Comparison of ENCODE assay signal across 18 cellular contexts in the genomic region with DNA sequence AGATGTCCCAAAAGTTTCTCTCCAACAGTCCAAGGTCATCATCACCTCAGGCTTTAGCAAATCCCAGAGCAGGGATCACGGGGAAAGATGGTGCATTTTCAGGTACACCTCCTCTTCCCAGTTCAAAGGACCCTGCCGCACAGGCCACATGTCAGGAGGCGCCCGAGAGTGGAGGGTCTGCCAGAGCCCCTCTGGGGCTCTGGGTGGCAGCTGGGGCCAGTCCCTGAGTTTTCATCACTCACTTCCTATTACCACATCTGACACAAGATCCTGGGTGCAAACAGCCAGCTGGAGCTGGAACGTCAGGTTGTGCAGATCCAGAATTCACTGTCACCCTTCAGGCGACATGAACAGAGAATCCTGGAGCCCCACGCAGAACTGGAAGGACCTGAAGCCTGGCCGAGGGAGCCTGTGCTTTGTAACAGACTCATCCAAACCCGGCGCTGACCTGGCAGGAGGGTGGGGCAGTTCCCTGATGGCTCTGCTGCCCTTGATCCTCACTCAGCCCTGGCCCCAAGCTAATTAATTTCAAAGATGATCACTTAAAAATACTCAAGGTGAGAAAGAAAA. TPM values are rescaled to one million over a fixed set of nuclear protein-coding genes. Genes with fewer than 3 reads are reported as not detected.
"Had no signal": no experiment of that assay in that cellular context is flagged by ENCODE, and none has a peak within 500 bp of the region (broad histone marks: within the 10 kb centered on the region; RNA-seq: fewer than 3 reads in every experiment).

No MANE protein-coding gene starts in this region.

- H3K9me3 ChIP-seq: esophagus squamous epithelium, mucosa of descending colon, psoas muscle, upper lobe of left lung had no signal

- H3K27ac Mint-ChIP-seq: activated CD8-positive, alpha-beta T cell treated with anti-CD3 and anti-CD28 coated beads, Interleukin-2, amount 10 ng/mL, durations not matched to agents 7 days and 5 days; dendritic cell treated with granulocyte-macrophage colony-stimulating factor and Interleukin-4, amounts not matched to agents 40 ng/mL and 50 ng/mL, for 4 days; nephron had no signal

- H3K27me3 Mint-ChIP-seq: central memory CD8-positive, alpha-beta T cell; dendritic cell treated with granulocyte-macrophage colony-stimulating factor and Interleukin-4, amounts not matched to agents 40 ng/mL and 50 ng/mL, for 4 days had no signal

- H3K4me3 Mint-ChIP-seq: activated CD8-positive, alpha-beta T cell treated with anti-CD3 and anti-CD28 coated beads, Interleukin-2, amount 10 ng/mL, durations not matched to agents 7 days and 5 days; central memory CD8-positive, alpha-beta T cell; dendritic cell treated with granulocyte-macrophage colony-stimulating factor and Interleukin-4, amounts not matched to agents 40 ng/mL and 50 ng/mL, for 4 days; nephron had no signal

- H3K9me3 Mint-ChIP-seq: central memory CD8-positive, alpha-beta T cell; dendritic cell treated with granulocyte-macrophage colony-stimulating factor and Interleukin-4, amounts not matched to agents 40 ng/mL and 50 ng/mL, for 4 days; nephron had no signal

- DNase-seq: activated CD4-positive, alpha-beta T cell treated with anti-CD3 and anti-CD28 coated beads for 1 hour; activated CD8-positive, alpha-beta memory T cell treated with anti-CD3 and anti-CD28 coated beads, Interleukin-2, amount 50 U/mL, for 48 hours; activated CD8-positive, alpha-beta T cell treated with anti-CD3 and anti-CD28 coated beads, Interleukin-2, amount 10 ng/mL, durations not matched to agents 7 days and 5 days; activated naive CD4-positive, alpha-beta T cell treated with Interleukin-2 at 50 U/mL for 16 hours; esophagus squamous epithelium; foreskin fibroblast; glutamatergic neuron; psoas muscle; stimulated activated CD4-positive, alpha-beta T cell treated with anti-CD3 and anti-CD28 coated beads, Interleukin-2, amount 100 ng/mL, for 24 hours; stimulated activated naive CD4-positive, alpha-beta T cell; SW 1271; upper lobe of left lung had no signal

- ATAC-seq: activated CD8-positive, alpha-beta T cell treated with anti-CD3 and anti-CD28 coated beads, Interleukin-2, amount 10 ng/mL, durations not matched to agents 7 days and 5 days; mucosa of descending colon; psoas muscle; sciatic nerve had no signal

RNA-seq across cellular contexts. Expression of a gene that starts 15.6 kb away (rescaled TPM):
- total RNA-seq: activated CD8-positive, alpha-beta T cell treated with anti-CD3 and anti-CD28 coated beads, Interleukin-2, amount 10 ng/mL, durations not matched to agents 7 days and 5 days; esophagus squamous epithelium; osteoblast had no signal
